8 cellular contexts compared by ENCODE assay signal in genomic region chr1:17011439-17012307, GRCh38. TPM values are rescaled to one million over a fixed set of nuclear protein-coding genes. Genes with fewer than 3 reads are reported as not detected.
DNase-seq lines count a peak whose midpoint lies in the region; ATAC-seq and TF ChIP-seq lines count a peak whose summit lies in the region.

ATP13A2 (minus strand) TSS chr1:17011928; CDS start chr1:17011738, 190 bp downstream.

- intact Hi-C loops in PC-3 (cut with micrococcal nuclease) (no loop called here), esophagus muscularis mucosa (cut with DNase I) (loop anchor here (5.0 kb wide), 1 partner anchor 36 kb away; no protein-coding TSS in a partner anchor)

- H2AFZ ChIP-seq in PC-3 (ENCODE audit: low read length) = peak within 1 kb of the TSS; percentile 95

- H4K20me1 ChIP-seq in PC-3 (ENCODE audit: low read length) = no peaks in the 10 kb centered on the region

- H3K4me1 ChIP-seq in HUES64 (ENCODE audit: insufficient read depth, low read length) (peaks cover 42% of the 10 kb centered on the region), PC-3 (ENCODE audit: insufficient read depth, low read length) (peaks cover 18% of the 10 kb centered on the region), esophagus muscularis mucosa (peaks cover 27 to 30% (median 29%) of the 10 kb centered on the region in 4 donors), muscle layer of duodenum (ENCODE audit: control insufficient read depth in 1 of 2, insufficient read depth in 2 of 2, low read length in 2 of 2) (peaks cover 6 to 27% of the 10 kb centered on the region in 2 donors)

- peaks cover 12% of the 10 kb centered on the region; the same call in 1 of the 2 replicates for H3K79me2 ChIP-seq in PC-3 (ENCODE audit: low read length)

- TF ChIP-seq POLR2A in esophagus muscularis mucosa (IDR thresholded peaks at IDR 0.05; ENCODE audit: low read depth) = no peak

- H3K36me3 ChIP-seq in HUES64 (ENCODE audit: insufficient read depth, low read length) (no peaks in the 10 kb centered on the region), PC-3 (ENCODE audit: low read depth, low read length) (no peaks in the 10 kb centered on the region), esophagus muscularis mucosa (no peaks in the 10 kb centered on the region), muscle layer of duodenum (ENCODE audit: control insufficient read depth in 1 of 2, insufficient read depth in 2 of 2, low read length in 2 of 2) (no peaks in the 10 kb centered on the region)

- POLR2A ChIA-PET in PC-3 (lab: Charles Lee; ENCODE audit: unreplicated experiment) = interaction anchor here (0.6 kb wide), 1 partner anchor 106 kb away, joined by 3 read pairs; no protein-coding TSS in a partner anchor

- no peak for TF ChIP-seq EP300 in esophagus muscularis mucosa (IDR thresholded peaks at IDR 0.05)

- TF ChIP-seq CTCF in PC-3 (conservative IDR thresholded peaks at IDR 0.05; ENCODE audit: low read depth, low read length) (no peak), esophagus muscularis mucosa (IDR thresholded peaks at IDR 0.05) (no peak)

- 2% methylated on average over 94 of the region's 94 CpGs for WGBS in HUES64
- 6% methylated on average over 10 of the region's 94 CpGs for WGBS in esophagus muscularis mucosa

- H3K9ac ChIP-seq in HUES64 (ENCODE audit: low read depth, low read length) (peak within 1 kb of the TSS; percentile 63), PC-3 (ENCODE audit: low read length) (peak within 1 kb of the TSS; percentile 77)

- H3K27ac ChIP-seq in HUES64 (ENCODE audit: low read depth, low read length) (no peak within 1 kb of the TSS; the same call in 1 of the 2 replicates), PC-3 (ENCODE audit: low read length) (no peak within 1 kb of the TSS), esophagus muscularis mucosa (replicated peaks in 1 of 4) (peak within 1 kb of the TSS; percentile 49 to 73 (median 61)), muscle layer of duodenum (ENCODE audit: low read length) (no peak within 1 kb of the TSS)

- H3K4me3 ChIP-seq in HUES64 (ENCODE audit: low read length) (peak within 1 kb of the TSS; percentile 79), PC-3 (ENCODE audit: low read length) (peak within 1 kb of the TSS; percentile 95), esophagus muscularis mucosa (peak within 1 kb of the TSS; percentile 67 to 94 (median 86)), muscle layer of duodenum (ENCODE audit: low read depth in 1 of 2, low read length in 2 of 2) (peak within 1 kb of the TSS; percentile 65 to 90)

- H3K9me2 ChIP-seq in PC-3 (replicated peaks; ENCODE audit: low read length) = no peaks in the 10 kb centered on the region

- no peaks in the 10 kb centered on the region for H3F3A ChIP-seq in PC-3 (ENCODE audit: low read length, unreplicated experiment)

- H3K9me3 ChIP-seq in HUES64 (ENCODE audit: insufficient read depth, low read depth, low read length) = no peaks in the 10 kb centered on the region
- H3K9me3 ChIP-seq in PC-3 (ENCODE audit: low read length) = no peaks in the 10 kb centered on the region
- H3K9me3 ChIP-seq in esophagus muscularis mucosa = no peaks in the 10 kb centered on the region
- H3K9me3 ChIP-seq in muscle layer of duodenum (ENCODE audit: control insufficient read depth in 1 of 2, low read length in 2 of 2) = no peaks in the 10 kb centered on the region

- peak within 1 kb of the TSS; percentile 99 for H3K4me2 ChIP-seq in PC-3 (ENCODE audit: low read length)

- CTCF ChIA-PET in PC-3 (lab: Charles Lee) = no interaction called here

- no TSS peak for BruUV-seq in PC-3 (replicated peaks; lab: Mats Ljungman, UMichigan)

- DNase-seq in COR-L47 (lab: John Stamatoyannopoulos, UW) (peak; percentile 81), PC-3 (peak; percentile 90), esophagus muscularis mucosa (ENCODE audit: extremely low spot score) (no peak)
- DNase-seq in activated T-cell treated with anti-CD3 and anti-CD28 coated beads, Interleukin-2, amount 50 U/mL, for 48 hours = peak; percentile 85 to 89
- DNase-seq in stimulated activated CD8-positive, alpha-beta memory T cell treated with anti-CD3 and anti-CD28 coated beads, Interleukin-7, amount 100 ng/mL, for 4 hours (ENCODE audit: low read depth in 2 of 2) = peak; percentile 48 to 83

- H3K27me3 ChIP-seq in HUES64 (ENCODE audit: insufficient read depth, low read length) (no peaks in the 10 kb centered on the region), PC-3 (ENCODE audit: low read length) (no peaks in the 10 kb centered on the region), esophagus muscularis mucosa (no peaks in the 10 kb centered on the region), muscle layer of duodenum (ENCODE audit: low read depth, low read length) (no peaks in the 10 kb centered on the region)

- peak; percentile 82 for ATAC-seq in GM21367 (IDR thresholded peaks at IDR 0.05; ENCODE audit: unreplicated experiment)
- ATAC-seq in PC-3 = peak; percentile 96

RNA-seq across cellular contexts. Expression of gene ATP13A2, which starts in this region (rescaled TPM):
- polyA plus RNA-seq in HUES64 (2013, experiment 1 of 2) = 37.1 TPM
- 42.7 TPM for polyA plus RNA-seq in HUES64 (2013, experiment 2 of 2)
- total RNA-seq in PC-3 (2014; rRNA removed) (48.4 and 51.9 TPM in 2 replicates), esophagus muscularis mucosa (10 to 100 TPM; 16.1 to 30.8 (median 23.2) TPM)

Comparison
In these comparisons a context has a peak if more than half of its experiments do, and no peak if none do; other contexts are left out.
1. H3K27ac ChIP-seq: peak in esophagus muscularis mucosa (4 of 4); none in HUES64 (single experiment), PC-3 (single experiment) and muscle layer of duodenum (single experiment).
2. Peak in every context shown above with its lines, with median percentiles within 50 percentile points of each other: H3K4me3 ChIP-seq.